Comparison of ENCODE assay signal across 10 cellular contexts in the genomic region with DNA sequence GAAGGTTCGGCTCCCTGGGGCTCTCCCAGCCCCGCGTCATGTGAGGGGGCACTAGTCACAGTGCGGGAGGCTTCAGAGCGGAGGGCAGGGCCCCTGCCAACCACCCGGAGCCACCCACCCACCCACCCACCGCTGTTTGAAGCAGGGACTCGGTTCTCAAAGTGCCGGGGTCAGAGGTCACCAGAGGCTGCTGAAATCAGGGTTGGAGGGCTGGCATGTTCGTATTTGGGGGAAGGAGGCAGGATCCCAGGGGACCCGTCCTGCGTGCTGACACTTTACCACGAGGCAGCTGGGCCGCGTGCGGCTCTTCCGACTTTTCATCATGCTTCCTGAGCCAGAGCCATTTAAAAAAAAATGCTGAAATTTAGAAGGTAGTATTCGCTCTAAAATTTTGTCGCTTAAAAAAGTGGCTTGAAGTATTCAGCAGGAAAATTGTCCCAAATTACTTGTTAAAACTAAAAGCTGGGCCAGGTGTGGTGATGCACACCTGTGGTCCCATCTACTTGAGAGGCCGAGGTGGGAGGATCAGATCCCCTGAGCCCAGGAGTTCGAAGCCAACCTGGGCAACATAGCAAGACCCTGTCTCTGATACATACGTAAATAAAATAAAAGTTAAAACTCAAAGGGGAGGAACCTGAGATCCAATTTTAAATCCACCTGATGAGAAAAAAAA. TPM values are rescaled to one million over a fixed set of nuclear protein-coding genes. Genes with fewer than 3 reads are reported as not detected.
A peak's percentile ranks its signal among the peaks of the same experiment; 100 is the strongest.
DNase-seq lines count a peak whose midpoint lies in the region; ATAC-seq and TF ChIP-seq lines count a peak whose summit lies in the region.
"Had no signal": no experiment of that assay in that cellular context is flagged by ENCODE, and none has a peak within 500 bp of the region (broad histone marks: within the 10 kb centered on the region; RNA-seq: fewer than 3 reads in every experiment).

No MANE protein-coding gene starts in this region.

- H3K27me3 ChIP-seq in PC-3 (ENCODE audit: low read length) (no peaks in the 10 kb centered on the region), endodermal cell (ENCODE audit: control insufficient read depth, insufficient read depth, low read length, poor library complexity, severe bottlenecking) (no peaks in the 10 kb centered on the region)

- peaks cover 66% of the 10 kb centered on the region for H3K4me1 Mint-ChIP-seq in endodermal cell
- peaks cover 68% of the 10 kb centered on the region for H3K4me1 Mint-ChIP-seq in mesothelial cell of epicardium
- H3K4me1 Mint-ChIP-seq in effector memory CD8-positive, alpha-beta T cell (ENCODE audit: low read depth in 2 of 2) = peaks cover 8 to 19% of the 10 kb centered on the region in 2 donors
- H3K4me1 Mint-ChIP-seq in activated CD4-positive, alpha-beta memory T cell treated with anti-CD3 and anti-CD28 coated beads, Interleukin-2, amount 10 ng/mL, durations not matched to agents 7 days and 5 days = peaks cover 3% of the 10 kb centered on the region

- ATAC-seq in PC-3 = no peak
- no peak for ATAC-seq in effector memory CD8-positive, alpha-beta T cell (replicated peaks)
- ATAC-seq in GM19351 (IDR thresholded peaks at IDR 0.05; ENCODE audit: unreplicated experiment) = no peak
- ATAC-seq in HG03025 (IDR thresholded peaks at IDR 0.05; ENCODE audit: low FRiP score, unreplicated experiment) = no peak

- WGBS in endodermal cell (ENCODE audit: insufficient coverage in 1 of 2, insufficient read length in 1 of 2), 2 experiments = 91 to 92% methylated on average over 14 to 21 of the region's 22 CpGs

- CTCF ChIA-PET in PC-3 (lab: Charles Lee) = interaction anchor here (0.6 kb wide), 2 partner anchors 16 to 164 kb away, joined by 3 read pairs; no protein-coding TSS in a partner anchor
- CTCF ChIA-PET in activated CD4-positive, alpha-beta memory T cell treated with anti-CD3 and anti-CD28 coated beads, Interleukin-2, amount 10 ng/mL, durations not matched to agents 7 days and 5 days (lab: Charles Lee) = no interaction called here

- BruUV-seq in PC-3 (replicated peaks; lab: Mats Ljungman, UMichigan) = no TSS peak

- H3K9ac ChIP-seq in PC-3 (ENCODE audit: low read length) (peak overlapping the region; percentile 32), endodermal cell (ENCODE audit: extremely low read depth, low read length, poor library complexity, severe bottlenecking) (peak overlapping the region; percentile 72)

- H3K27ac Mint-ChIP-seq in endodermal cell = peak overlapping the region; percentile 99
- H3K27ac Mint-ChIP-seq in mesothelial cell of epicardium = peak overlapping the region; percentile 97
- no peak overlapping the region for H3K27ac Mint-ChIP-seq in effector memory CD8-positive, alpha-beta T cell
- H3K27ac Mint-ChIP-seq in activated CD4-positive, alpha-beta memory T cell treated with anti-CD3 and anti-CD28 coated beads, Interleukin-2, amount 10 ng/mL, durations not matched to agents 7 days and 5 days = no peak overlapping the region
- H3K27ac Mint-ChIP-seq: dendritic cell treated with granulocyte-macrophage colony-stimulating factor and Interleukin-4, amounts not matched to agents 40 ng/mL and 50 ng/mL, for 4 days had no signal

- H3K27ac ChIP-seq in PC-3 (ENCODE audit: low read length) (peak overlapping the region; percentile 72), endodermal cell (ENCODE audit: low read depth, low read length) (peak overlapping the region; percentile 81), temporal lobe (ENCODE audit: low read depth, low read length) (peak overlapping the region; percentile 32)

- no peaks in the 10 kb centered on the region for H3K27me3 Mint-ChIP-seq in endodermal cell (ENCODE audit: insufficient read depth)
- H3K27me3 Mint-ChIP-seq in mesothelial cell of epicardium (ENCODE audit: low read depth) = no peaks in the 10 kb centered on the region
- H3K27me3 Mint-ChIP-seq in effector memory CD8-positive, alpha-beta T cell = no peaks in the 10 kb centered on the region
- H3K27me3 Mint-ChIP-seq in activated CD4-positive, alpha-beta memory T cell treated with anti-CD3 and anti-CD28 coated beads, Interleukin-2, amount 10 ng/mL, durations not matched to agents 7 days and 5 days = no peaks in the 10 kb centered on the region
- H3K27me3 Mint-ChIP-seq: dendritic cell treated with granulocyte-macrophage colony-stimulating factor and Interleukin-4, amounts not matched to agents 40 ng/mL and 50 ng/mL, for 4 days had no signal

- no peak for TF ChIP-seq CTCF in PC-3 (conservative IDR thresholded peaks at IDR 0.05; ENCODE audit: low read depth, low read length)
- no peak for TF ChIP-seq CTCF in endodermal cell (conservative IDR thresholded peaks at IDR 0.05)
- TF ChIP-seq CTCF in mesothelial cell of epicardium (IDR thresholded peaks at IDR 0.05; ENCODE audit: unreplicated experiment) = no peak

- H3K36me3 Mint-ChIP-seq in endodermal cell (ENCODE audit: low read depth) = peaks cover 21% of the 10 kb centered on the region
- peaks cover 12% of the 10 kb centered on the region for H3K36me3 Mint-ChIP-seq in mesothelial cell of epicardium
- peaks cover 5% of the 10 kb centered on the region for H3K36me3 Mint-ChIP-seq in effector memory CD8-positive, alpha-beta T cell (ENCODE audit: insufficient read depth)
- no peaks in the 10 kb centered on the region for H3K36me3 Mint-ChIP-seq in activated CD4-positive, alpha-beta memory T cell treated with anti-CD3 and anti-CD28 coated beads, Interleukin-2, amount 10 ng/mL, durations not matched to agents 7 days and 5 days (ENCODE audit: low read depth)

- H3K36me3 ChIP-seq in PC-3 (ENCODE audit: low read depth, low read length) = no peaks in the 10 kb centered on the region
- H3K36me3 ChIP-seq in endodermal cell (ENCODE audit: control insufficient read depth, insufficient read depth, low read length) = no peaks in the 10 kb centered on the region

- H3K9me3 Mint-ChIP-seq in endodermal cell (peaks cover 6% of the 10 kb centered on the region), mesothelial cell of epicardium (peaks cover 7% of the 10 kb centered on the region)
- H3K9me3 Mint-ChIP-seq in effector memory CD8-positive, alpha-beta T cell = no peaks in the 10 kb centered on the region
- no peaks in the 10 kb centered on the region for H3K9me3 Mint-ChIP-seq in activated CD4-positive, alpha-beta memory T cell treated with anti-CD3 and anti-CD28 coated beads, Interleukin-2, amount 10 ng/mL, durations not matched to agents 7 days and 5 days
- H3K9me3 Mint-ChIP-seq: dendritic cell treated with granulocyte-macrophage colony-stimulating factor and Interleukin-4, amounts not matched to agents 40 ng/mL and 50 ng/mL, for 4 days had no signal

- H3K79me2 ChIP-seq in PC-3 (ENCODE audit: low read length) = peaks cover 11% of the 10 kb centered on the region; the same call in 1 of the 2 replicates

- H4K20me1 ChIP-seq in PC-3 (ENCODE audit: low read length) = no peaks in the 10 kb centered on the region

- DNase-seq in PC-3 = no peak
- DNase-seq in endodermal cell = no peak
- DNase-seq in mesothelial cell of epicardium (ENCODE audit: low spot score in 2 of 2, unreplicated experiment in 2 of 2) = peak in 1 of 2 experiments; percentile 6
- no peak for DNase-seq in effector memory CD8-positive, alpha-beta T cell
- no peak for DNase-seq in activated CD4-positive, alpha-beta memory T cell treated with anti-CD3 and anti-CD28 coated beads, Interleukin-2, amount 10 ng/mL, durations not matched to agents 7 days and 5 days
- DNase-seq: NCI-H1105 treated with DMSO at 0.1 percent for 48 hours had no signal

- H3K4me3 ChIP-seq in PC-3 (ENCODE audit: low read length) = peak overlapping the region; percentile 45; the same call in 1 of the 2 replicates
- H3K4me3 ChIP-seq in endodermal cell (ENCODE audit: low read length) = peak overlapping the region; percentile 64

- H2AFZ ChIP-seq in PC-3 (ENCODE audit: low read length) = 0 out of 2 replicates have a peak overlapping the region, but pooled peaks have one; percentile 58

- H3K9me3 ChIP-seq in PC-3 (ENCODE audit: low read length) (no peaks in the 10 kb centered on the region), endodermal cell (ENCODE audit: control insufficient read depth, low read length) (no peaks in the 10 kb centered on the region)

- H3K4me2 ChIP-seq in PC-3 (ENCODE audit: low read length) = peak overlapping the region; percentile 79

- H3K4me1 ChIP-seq in PC-3 (ENCODE audit: insufficient read depth, low read length) (peaks cover 13% of the 10 kb centered on the region; the same call in 1 of the 2 replicates), endodermal cell (ENCODE audit: control insufficient read depth, insufficient read depth, low read length) (peaks cover 28% of the 10 kb centered on the region)

- POLR2A ChIA-PET in PC-3 (lab: Charles Lee; ENCODE audit: unreplicated experiment) = no interaction called here
- POLR2A ChIA-PET in activated CD4-positive, alpha-beta memory T cell treated with anti-CD3 and anti-CD28 coated beads, Interleukin-2, amount 10 ng/mL, durations not matched to agents 7 days and 5 days (lab: Charles Lee) = no interaction called here

- H3K9me2 ChIP-seq in PC-3 (replicated peaks; ENCODE audit: low read length) = no peaks in the 10 kb centered on the region

- H3K4me3 Mint-ChIP-seq in endodermal cell (peak overlapping the region; percentile 47), mesothelial cell of epicardium (no peak overlapping the region)
- no peak overlapping the region for H3K4me3 Mint-ChIP-seq in effector memory CD8-positive, alpha-beta T cell
- no peak overlapping the region for H3K4me3 Mint-ChIP-seq in activated CD4-positive, alpha-beta memory T cell treated with anti-CD3 and anti-CD28 coated beads, Interleukin-2, amount 10 ng/mL, durations not matched to agents 7 days and 5 days
- H3K4me3 Mint-ChIP-seq: dendritic cell treated with granulocyte-macrophage colony-stimulating factor and Interleukin-4, amounts not matched to agents 40 ng/mL and 50 ng/mL, for 4 days had no signal

- no peaks in the 10 kb centered on the region for H3F3A ChIP-seq in PC-3 (ENCODE audit: low read length, unreplicated experiment)

- intact Hi-C loops in PC-3 (cut with micrococcal nuclease) = no loop called here

RNA-seq across cellular contexts. Expression of gene ATP11A, which starts 21.2 kb away (rescaled TPM):
- total RNA-seq in PC-3 (2014; rRNA removed) (8.7 and 12.0 TPM in 2 replicates), endodermal cell (100 to 1,000 TPM; 122 to 140 TPM), mesothelial cell of epicardium (107 to 114 TPM (median 112 TPM) in 3 replicates), temporal lobe (6.6 TPM)
- 32.6 TPM for polyA plus RNA-seq in endodermal cell (2013, experiment 1 of 2)
- 30.0 TPM for polyA plus RNA-seq in endodermal cell (2013, experiment 2 of 2)
- total RNA-seq in activated CD4-positive, alpha-beta memory T cell treated with anti-CD3 and anti-CD28 coated beads, Interleukin-2, amount 10 ng/mL, durations not matched to agents 7 days and 5 days = 10 to 100 TPM; 52.5 to 53.3 TPM

Comparison
In these comparisons a context has a peak if more than half of its experiments do, and no peak if none do; other contexts are left out.
1. H3K27ac Mint-ChIP-seq: peak in endodermal cell (single experiment) and mesothelial cell of epicardium (single experiment); none in effector memory CD8-positive, alpha-beta T cell (0 of 2) and activated CD4-positive, alpha-beta memory T cell treated with anti-CD3 and anti-CD28 coated beads, Interleukin-2, amount 10 ng/mL, durations not matched to agents 7 days and 5 days (single experiment).
2. Peak in every context shown above with its lines, with median percentiles within 50 percentile points of each other: H3K27ac ChIP-seq.